ENCODE assay signal across 11 cellular contexts in genomic region chr17:28737770-28738679, GRCh38. TPM values are rescaled to one million over a fixed set of nuclear protein-coding genes. Genes with fewer than 3 reads are reported as not detected.
DNase-seq lines count a peak whose midpoint lies in the region; ATAC-seq, FAIRE-seq and TF ChIP-seq lines count a peak whose summit lies in the region.
"Had no signal": no experiment of that assay in that cellular context is flagged by ENCODE, and none has a peak within 500 bp of the region (broad histone marks: within the 10 kb centered on the region; RNA-seq: fewer than 3 reads in every experiment).

No MANE protein-coding gene starts in this region.

- ATAC-seq in GM19351 (IDR thresholded peaks at IDR 0.05; ENCODE audit: unreplicated experiment) (peak; percentile 71), HG03159 (IDR thresholded peaks at IDR 0.05; ENCODE audit: unreplicated experiment) (peak; percentile 59)

- H2AFZ ChIP-seq in H1 (ENCODE audit: low read length) = no peak overlapping the region

- peaks cover 0 to 2% (median 0%) of the 10 kb centered on the region in 4 experiments; a peak in 1 of 7 replicates for H3K4me1 ChIP-seq in H1 (replicated peaks in 1 of 4; ENCODE audit: control insufficient read depth in 3 of 4, insufficient read depth in 4 of 4, low read length in 3 of 4)

- no peak overlapping the region for H4K91ac ChIP-seq in H1 (replicated peaks; ENCODE audit: insufficient read length, low read length)

- H3K23ac ChIP-seq in H1 (ENCODE audit: insufficient read length) = no peak overlapping the region

- no peak overlapping the region for H2BK15ac ChIP-seq in H1 (ENCODE audit: low read length)

- no peaks in the 10 kb centered on the region for H3K9me3 ChIP-seq in H1 (ENCODE audit: insufficient read depth in 2 of 2, low read depth in 1 of 2, low read length in 1 of 2)

- H3K27ac Mint-ChIP-seq in MCF 10A (ENCODE audit: low read depth, unreplicated experiment) = no peak overlapping the region

- H3K79me2 ChIP-seq in H1 (ENCODE audit: control insufficient read depth in 1 of 2, insufficient read depth in 2 of 2, low read length in 2 of 2) = no peaks in the 10 kb centered on the region

- no TSS peak for BruUV-seq in MCF 10A (replicated peaks; lab: Mats Ljungman, UMichigan)

- peaks cover 3% of the 10 kb centered on the region for H3K4me1 Mint-ChIP-seq in MCF 10A (ENCODE audit: insufficient read depth, unreplicated experiment)

- H3K79me1 ChIP-seq in H1 (ENCODE audit: low read depth, low read length) = peaks cover 2% of the 10 kb centered on the region; the same call in 1 of the 2 replicates

- no peak overlapping the region for H3K4ac ChIP-seq in H1 (replicated peaks; ENCODE audit: insufficient read length, low read depth, low read length)

- TF ChIP-seq RAD21 in H1 (IDR thresholded peaks at IDR 0.05 in 1 of 2, conservative IDR thresholded peaks at IDR 0.05 in 1 of 2; ENCODE audit: low read depth in 2 of 2, low read length in 2 of 2) = no peak

- no peak for TF ChIP-seq POLR2A in H1 (IDR thresholded peaks at IDR 0.05; ENCODE audit: control extremely low read depth in 1 of 2, low read depth in 2 of 2, low read length in 2 of 2)

- H3K18ac ChIP-seq in H1 (ENCODE audit: extremely low read depth, low read length) = no peak overlapping the region

- no peak overlapping the region for H3K27ac ChIP-seq in H1 (ENCODE audit: low read depth, low read length)

- DNase-seq in H1 (ENCODE audit: low read depth in 1 of 2, low spot score in 2 of 2) (no peak), MCF 10A (ENCODE audit: unreplicated experiment) (no peak), NCI-H146 treated with DMSO at 0.1 percent for 48 hours (lab: John Stamatoyannopoulos, UW; ENCODE audit: unreplicated experiment) (no peak), NCI-H345 (lab: John Stamatoyannopoulos, UW) (no peak), retina (no peak)
- DNase-seq: NCI-H69 had no signal

- H3K27me3 Mint-ChIP-seq in MCF 10A (ENCODE audit: insufficient read depth, unreplicated experiment) = no peaks in the 10 kb centered on the region

- peaks cover 0 to 5% of the 10 kb centered on the region in 2 experiments for H4K20me1 ChIP-seq in H1 (replicated peaks in 1 of 2; ENCODE audit: control insufficient read depth in 1 of 2, insufficient read depth in 2 of 2, low read length in 2 of 2)

- CTCF ChIA-PET in H1 (lab: Charles Lee; ENCODE audit: partially characterized antibody) = interaction anchor here (5.6 kb wide), 1 partner anchor 11 kb away, joined by 70 read pairs; the partner anchor contains the start of genes NEK8 and TLCD1
- CTCF ChIA-PET in MCF 10A (lab: Yijun Ruan, JAX) = interaction anchor here (0.6 kb wide), 1 partner anchor 10 kb away, joined by 3 read pairs; no protein-coding TSS in a partner anchor

- POLR2A ChIA-PET in H1 (lab: Charles Lee; ENCODE audit: partially characterized antibody) = interaction anchor here (9.2 to 15.3 kb wide), 2 partner anchors 11 to 16 kb away, joined by 134 to 813 read pairs; partner anchors contain the start of genes NEK8, RPL23A and TLCD1
- POLR2A ChIA-PET in MCF 10A (lab: Yijun Ruan, JAX) = interaction anchor here (17.3 kb wide), 1 partner anchor 11 kb away, joined by 1135 read pairs; the partner anchor contains the start of genes NEK8, RPL23A and TLCD1

- no peak overlapping the region for H2BK12ac ChIP-seq in H1 (ENCODE audit: low read depth, low read length)

- FAIRE-seq in H1 (lab: Jason Lieb, UNC) = no peak
- FAIRE-seq: astrocyte, G401.6 had no signal

- no peak overlapping the region for H3K14ac ChIP-seq in H1 (ENCODE audit: insufficient read length)

- no peaks in the 10 kb centered on the region for H3K23me2 ChIP-seq in H1 (ENCODE audit: low read depth, low read length)

- H3K4me3 Mint-ChIP-seq in MCF 10A (ENCODE audit: unreplicated experiment) = no peak overlapping the region

- H2BK20ac ChIP-seq in H1 (ENCODE audit: low read length) = no peak overlapping the region

- no peak overlapping the region for H2BK120ac ChIP-seq in H1 (replicated peaks; ENCODE audit: low read depth, low read length)

- peak overlapping the region; percentile 8; the same call in 1 of the 2 replicates for H3K4me3 ChIP-seq in GM08714 (ENCODE audit: low read length)
- H3K4me3 ChIP-seq in H1 (ENCODE audit: extremely low read depth in 1 of 4, insufficient read depth in 2 of 4, low read depth in 3 of 4, low read length in 4 of 4) = no peak overlapping the region

- no peaks in the 10 kb centered on the region for H3K27me3 ChIP-seq in H1 (replicated peaks in 1 of 4; ENCODE audit: control insufficient read depth in 3 of 4, extremely low read depth in 1 of 4, insufficient read depth in 3 of 4, low read length in 3 of 4)

- H3K36me3 Mint-ChIP-seq in MCF 10A (ENCODE audit: insufficient read depth, unreplicated experiment) = peaks cover 6% of the 10 kb centered on the region

- H3K36me3 ChIP-seq in H1 (ENCODE audit: control insufficient read depth in 2 of 4, insufficient read depth in 4 of 4, low read length in 3 of 4) = peaks cover 9 to 17% (median 13%) of the 10 kb centered on the region in 4 experiments; a peak in 7 of 8 replicates

- H3K9ac ChIP-seq in H1 (replicated peaks in 1 of 4; ENCODE audit: extremely low read depth in 1 of 4, low read depth in 3 of 4, low read length in 3 of 4) = no peak overlapping the region

- H4K8ac ChIP-seq in H1 (ENCODE audit: extremely low read depth, insufficient read depth, low read length) = peak overlapping the region; percentile 41; the same call in 1 of the 2 replicates

- H4K5ac ChIP-seq in H1 (ENCODE audit: insufficient read length, low read depth, low read length) = no peak overlapping the region

- no peak overlapping the region for H2AK5ac ChIP-seq in H1 (ENCODE audit: low read depth, low read length)

- TF ChIP-seq EP300 in H1 (IDR thresholded peaks at IDR 0.05; ENCODE audit: borderline replicate concordance in 1 of 2, low read depth in 2 of 2, low read length in 2 of 2) = no peak

- H2BK5ac ChIP-seq in H1 (ENCODE audit: low read depth, low read length) = no peak overlapping the region

- no peak overlapping the region for H3K56ac ChIP-seq in H1 (replicated peaks; ENCODE audit: insufficient read length, low read depth, low read length)

- H3K9me3 Mint-ChIP-seq in MCF 10A (ENCODE audit: unreplicated experiment) = no peaks in the 10 kb centered on the region

- intact Hi-C loops in MCF 10A (cut with micrococcal nuclease) = no loop called here

- H3K4me2 ChIP-seq in H1 (ENCODE audit: insufficient read depth in 1 of 2, low read depth in 2 of 2, low read length in 2 of 2) = no peak overlapping the region

- TF ChIP-seq CTCF in H1 (IDR thresholded peaks at IDR 0.05; ENCODE audit: control extremely low read depth in 1 of 3, insufficient read depth in 1 of 3, low read depth in 1 of 3, low read length in 3 of 3) (no peak), MCF 10A (IDR thresholded peaks at IDR 0.05; ENCODE audit: unreplicated experiment) (no peak)

- WGBS in H1 (ENCODE audit: extremely low coverage in 1 of 2, insufficient coverage in 1 of 2, insufficient read length in 1 of 2, insufficient replicate concordance in 2 of 2, low coverage in 1 of 2, low lambda C conversion rate in 2 of 2, missing lambda C conversion rate in 1 of 2), 2 experiments = 96% methylated on average over 20 of the region's 22 CpGs; no CpG with 5 or more reads in 1 of the 2 experiments

RNA-seq across cellular contexts. Expression of gene TRAF4, which starts 5.8 kb away (rescaled TPM):
- total RNA-seq in H1 (2021; fragmentation: NEBNext Ultra II Directional; extraction: Animal tissue kit (Norgen Biotek cat#: 25700)) = 167 TPM in 2 replicates
- 170 and 282 TPM in 2 replicates for polyA plus RNA-seq in H1 (2011; rRNA removed)
- polyA plus RNA-seq in H1 (2011; cell fraction: cytosol; rRNA removed) = 199 TPM
- polyA plus RNA-seq in H1 (2011; cell fraction: nucleus; rRNA removed) = 535 TPM
- polyA plus RNA-seq in H1 (2012, experiment 1 of 2) = 73.4 to 130 TPM (median 126 TPM) in 4 replicates
- 133 TPM for polyA plus RNA-seq in H1 (2012, experiment 2 of 2)
- 141 TPM for polyA plus RNA-seq in H1 (2013, experiment 1 of 2)
- polyA plus RNA-seq in H1 (2013, experiment 2 of 2) = 132 TPM
- polyA minus RNA-seq in H1 (2011; rRNA and poly(A)+ RNA removed) = 127 and 172 TPM in 2 replicates
- polyA minus RNA-seq in H1 (2011; cell fraction: cytosol; rRNA and poly(A)+ RNA removed) = 127 TPM
- polyA minus RNA-seq in H1 (2011; cell fraction: nucleus; rRNA and poly(A)+ RNA removed) = 288 TPM
- 106 and 126 TPM in 2 replicates for total RNA-seq in MCF 10A (2022)

RNA-seq across cellular contexts. Expression of gene NEK8, which starts 9.4 kb away (rescaled TPM):
- total RNA-seq in H1 (2021; fragmentation: NEBNext Ultra II Directional; extraction: Animal tissue kit (Norgen Biotek cat#: 25700)) = 14.9 and 16.8 TPM in 2 replicates
- polyA plus RNA-seq in H1 (2011; rRNA removed) = 23.3 and 23.4 TPM in 2 replicates
- polyA plus RNA-seq in H1 (2011; cell fraction: cytosol; rRNA removed) = 30.0 TPM
- 57.5 TPM for polyA plus RNA-seq in H1 (2011; cell fraction: nucleus; rRNA removed)
- polyA plus RNA-seq in H1 (2012, experiment 1 of 2) = 19.9 to 22.9 TPM (median 20.6 TPM) in 4 replicates
- 12.2 TPM for polyA plus RNA-seq in H1 (2012, experiment 2 of 2)
- 12.7 TPM for polyA plus RNA-seq in H1 (2013, experiment 1 of 2)
- 10.6 TPM for polyA plus RNA-seq in H1 (2013, experiment 2 of 2)
- polyA minus RNA-seq in H1 (2011; rRNA and poly(A)+ RNA removed) = 57.7 and 64.5 TPM in 2 replicates
- 11.2 TPM for polyA minus RNA-seq in H1 (2011; cell fraction: cytosol; rRNA and poly(A)+ RNA removed)
- polyA minus RNA-seq in H1 (2011; cell fraction: nucleus; rRNA and poly(A)+ RNA removed) = 46.1 TPM
- 4.5 and 8.6 TPM in 2 replicates for total RNA-seq in MCF 10A (2022)

RNA-seq across cellular contexts. Expression of gene TLCD1, which starts 12.0 kb away (rescaled TPM):
- 40.7 and 45.3 TPM in 2 replicates for total RNA-seq in H1 (2021; fragmentation: NEBNext Ultra II Directional; extraction: Animal tissue kit (Norgen Biotek cat#: 25700))
- polyA plus RNA-seq in H1 (2011; rRNA removed) = 101 and 128 TPM in 2 replicates
- polyA plus RNA-seq in H1 (2011; cell fraction: cytosol; rRNA removed) = 68.5 TPM
- polyA plus RNA-seq in H1 (2011; cell fraction: nucleus; rRNA removed) = 49.5 TPM
- 52.1 to 60.3 TPM (median 56.3 TPM) in 4 replicates for polyA plus RNA-seq in H1 (2012, experiment 1 of 2)
- 75.5 TPM for polyA plus RNA-seq in H1 (2012, experiment 2 of 2)
- polyA plus RNA-seq in H1 (2013, experiment 1 of 2) = 78.2 TPM
- polyA plus RNA-seq in H1 (2013, experiment 2 of 2) = 86.3 TPM
- polyA minus RNA-seq in H1 (2011; rRNA and poly(A)+ RNA removed) = 56.0 and 64.2 TPM in 2 replicates
- 19.7 TPM for polyA minus RNA-seq in H1 (2011; cell fraction: cytosol; rRNA and poly(A)+ RNA removed)
- 40.5 TPM for polyA minus RNA-seq in H1 (2011; cell fraction: nucleus; rRNA and poly(A)+ RNA removed)
- total RNA-seq in MCF 10A (2022) = 13.4 and 18.7 TPM in 2 replicates

RNA-seq across cellular contexts. Expression of gene RPL23A, which starts 18.2 kb away (rescaled TPM):
- total RNA-seq in H1 (2021; fragmentation: NEBNext Ultra II Directional; extraction: Animal tissue kit (Norgen Biotek cat#: 25700)) = 2,145 and 2,163 TPM in 2 replicates
- polyA plus RNA-seq in H1 (2011; rRNA removed) = 884 and 1,227 TPM in 2 replicates
- 1,258 TPM for polyA plus RNA-seq in H1 (2011; cell fraction: cytosol; rRNA removed)
- 306 TPM for polyA plus RNA-seq in H1 (2011; cell fraction: nucleus; rRNA removed)
- polyA plus RNA-seq in H1 (2012, experiment 1 of 2) = 2,135 to 2,354 TPM (median 2,206 TPM) in 4 replicates
- 1,447 TPM for polyA plus RNA-seq in H1 (2012, experiment 2 of 2)
- 3,898 TPM for polyA plus RNA-seq in H1 (2013, experiment 1 of 2)
- polyA plus RNA-seq in H1 (2013, experiment 2 of 2) = 3,934 TPM
- 698 and 961 TPM in 2 replicates for polyA minus RNA-seq in H1 (2011; rRNA and poly(A)+ RNA removed)
- polyA minus RNA-seq in H1 (2011; cell fraction: cytosol; rRNA and poly(A)+ RNA removed) = 469 TPM
- polyA minus RNA-seq in H1 (2011; cell fraction: nucleus; rRNA and poly(A)+ RNA removed) = 493 TPM
- 1,941 and 2,110 TPM in 2 replicates for total RNA-seq in MCF 10A (2022)

RNA-seq across cellular contexts. Expression of gene RAB34, which starts 20.4 kb away (rescaled TPM):
- 236 and 237 TPM in 2 replicates for total RNA-seq in H1 (2021; fragmentation: NEBNext Ultra II Directional; extraction: Animal tissue kit (Norgen Biotek cat#: 25700))
- polyA plus RNA-seq in H1 (2011; rRNA removed) = 305 and 317 TPM in 2 replicates
- polyA plus RNA-seq in H1 (2011; cell fraction: cytosol; rRNA removed) = 271 TPM
- 400 TPM for polyA plus RNA-seq in H1 (2011; cell fraction: nucleus; rRNA removed)
- 251 to 292 TPM (median 264 TPM) in 4 replicates for polyA plus RNA-seq in H1 (2012, experiment 1 of 2)
- 494 TPM for polyA plus RNA-seq in H1 (2012, experiment 2 of 2)
- polyA plus RNA-seq in H1 (2013, experiment 1 of 2) = 193 TPM
- polyA plus RNA-seq in H1 (2013, experiment 2 of 2) = 187 TPM
- polyA minus RNA-seq in H1 (2011; rRNA and poly(A)+ RNA removed) = 277 and 302 TPM in 2 replicates
- polyA minus RNA-seq in H1 (2011; cell fraction: cytosol; rRNA and poly(A)+ RNA removed) = 114 TPM
- 81.9 TPM for polyA minus RNA-seq in H1 (2011; cell fraction: nucleus; rRNA and poly(A)+ RNA removed)
- 90.0 and 105 TPM in 2 replicates for total RNA-seq in MCF 10A (2022)
